1 cellular context compared by ENCODE assay signal in genomic region chr6:157613011-157613522, GRCh38.
A peak's percentile ranks its signal among the peaks of the same experiment; 100 is the strongest.
TF ChIP-seq lines count a peak whose summit lies in the region.

No MANE protein-coding gene starts in this region.

TF ChIP-seq in K562, 482 proteins besides CTCF, POLR2A, EP300 and RAD21 (continued from another document and continues in another):
- TF ChIP-seq NRF1 (conservative IDR thresholded peaks at IDR 0.05 in 1 of 2, IDR thresholded peaks at IDR 0.05 in 1 of 2) (0 out of 4 replicates have a peak, but pooled peaks of 1 of the 2 experiments have one; percentile 32), NR2C2 (CRISPR knock-in tag; IDR thresholded peaks at IDR 0.05) (no peak), NR2C2 (tag; IDR thresholded peaks at IDR 0.05) (peak; percentile 53; the same call in 1 of the 2 replicates), ZNF589 (CRISPR knock-in tag; IDR thresholded peaks at IDR 0.05; ENCODE audit: low read depth) (peak; percentile 95; the same call in 1 of the 2 replicates), CBFA2T3 (IDR thresholded peaks at IDR 0.05) (peak; percentile 34; the same call in 1 of the 2 replicates), KLF10 (CRISPR knock-in tag; IDR thresholded peaks at IDR 0.05) (no peak), CREB3L1 (IDR thresholded peaks at IDR 0.05; ENCODE audit: borderline replicate concordance, low read depth) (no peak), POLR2H (tag; IDR thresholded peaks at IDR 0.05; ENCODE audit: low read depth) (no peak), TCF7 (IDR thresholded peaks at IDR 0.05; ENCODE audit: borderline replicate concordance) (no peak), SNIP1 (IDR thresholded peaks at IDR 0.05; ENCODE audit: low read depth) (no peak), CHD7 (IDR thresholded peaks at IDR 0.05; ENCODE audit: low read depth, low read length) (no peak), RHOXF2B (CRISPR knock-in tag; conservative IDR thresholded peaks at IDR 0.05) (no peak), RB1 (IDR thresholded peaks at IDR 0.05; ENCODE audit: low read depth) (no peak), ZNF780A (CRISPR knock-in tag; IDR thresholded peaks at IDR 0.05) (no peak), NFRKB (IDR thresholded peaks at IDR 0.05; ENCODE audit: low read depth) (peak; percentile 50), CBX8 (IDR thresholded peaks at IDR 0.05; ENCODE audit: borderline replicate concordance, extremely low read depth, low read depth, low read length, poor library complexity, severe bottlenecking) (no peak), ZNF766 (CRISPR knock-in tag; conservative IDR thresholded peaks at IDR 0.05) (no peak), SRSF3 (IDR thresholded peaks at IDR 0.05; ENCODE audit: insufficient read depth, low read length) (no peak), ZNF76 (CRISPR knock-in tag; IDR thresholded peaks at IDR 0.05; ENCODE audit: borderline replicate concordance) (no peak), ZNF764 (CRISPR knock-in tag; IDR thresholded peaks at IDR 0.05; ENCODE audit: low read depth) (no peak), FIP1L1 (IDR thresholded peaks at IDR 0.05; ENCODE audit: low read depth, low read length, poor library complexity, severe bottlenecking) (no peak), ZBED1 (IDR thresholded peaks at IDR 0.05) (no peak), IRF1 (CRISPR knock-in tag; IDR thresholded peaks at IDR 0.05; ENCODE audit: borderline replicate concordance) (no peak), RAD51 (IDR thresholded peaks at IDR 0.05; ENCODE audit: borderline replicate concordance, low read depth) (peak; percentile 65), SRSF7 (optimal IDR thresholded peaks at IDR 0.05; ENCODE audit: low read depth, low read length) (no peak), NFE2 (IDR thresholded peaks at IDR 0.05; ENCODE audit: low read depth) (peak; percentile 41), JUNB (CRISPR knock-in tag; conservative IDR thresholded peaks at IDR 0.05) (peak; percentile 35; the same call in 1 of the 2 replicates), KLF6 (CRISPR knock-in tag; IDR thresholded peaks at IDR 0.05; ENCODE audit: borderline replicate concordance) (no peak), TFAM (CRISPR knock-in tag; conservative IDR thresholded peaks at IDR 0.05) (no peak), JUND (IDR thresholded peaks at IDR 0.05; ENCODE audit: borderline replicate concordance, low read depth, low read length) (peak; percentile 98), JUND (tag; IDR thresholded peaks at IDR 0.05; ENCODE audit: borderline replicate concordance, low read depth, low read length) (peak; percentile 96), ZNF586 (CRISPR knock-in tag; conservative IDR thresholded peaks at IDR 0.05) (no peak)
- TF ChIP-seq, protein P1, sequence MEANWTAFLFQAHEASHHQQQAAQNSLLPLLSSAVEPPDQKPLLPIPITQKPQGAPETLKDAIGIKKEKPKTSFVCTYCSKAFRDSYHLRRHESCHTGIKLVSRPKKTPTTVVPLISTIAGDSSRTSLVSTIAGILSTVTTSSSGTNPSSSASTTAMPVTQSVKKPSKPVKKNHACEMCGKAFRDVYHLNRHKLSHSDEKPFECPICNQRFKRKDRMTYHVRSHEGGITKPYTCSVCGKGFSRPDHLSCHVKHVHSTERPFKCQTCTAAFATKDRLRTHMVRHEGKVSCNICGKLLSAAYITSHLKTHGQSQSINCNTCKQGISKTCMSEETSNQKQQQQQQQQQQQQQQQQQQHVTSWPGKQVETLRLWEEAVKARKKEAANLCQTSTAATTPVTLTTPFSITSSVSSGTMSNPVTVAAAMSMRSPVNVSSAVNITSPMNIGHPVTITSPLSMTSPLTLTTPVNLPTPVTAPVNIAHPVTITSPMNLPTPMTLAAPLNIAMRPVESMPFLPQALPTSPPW (CRISPR knock-in tag; IDR thresholded peaks at IDR 0.05) = peak; percentile 52
- TF ChIP-seq, protein P2, sequence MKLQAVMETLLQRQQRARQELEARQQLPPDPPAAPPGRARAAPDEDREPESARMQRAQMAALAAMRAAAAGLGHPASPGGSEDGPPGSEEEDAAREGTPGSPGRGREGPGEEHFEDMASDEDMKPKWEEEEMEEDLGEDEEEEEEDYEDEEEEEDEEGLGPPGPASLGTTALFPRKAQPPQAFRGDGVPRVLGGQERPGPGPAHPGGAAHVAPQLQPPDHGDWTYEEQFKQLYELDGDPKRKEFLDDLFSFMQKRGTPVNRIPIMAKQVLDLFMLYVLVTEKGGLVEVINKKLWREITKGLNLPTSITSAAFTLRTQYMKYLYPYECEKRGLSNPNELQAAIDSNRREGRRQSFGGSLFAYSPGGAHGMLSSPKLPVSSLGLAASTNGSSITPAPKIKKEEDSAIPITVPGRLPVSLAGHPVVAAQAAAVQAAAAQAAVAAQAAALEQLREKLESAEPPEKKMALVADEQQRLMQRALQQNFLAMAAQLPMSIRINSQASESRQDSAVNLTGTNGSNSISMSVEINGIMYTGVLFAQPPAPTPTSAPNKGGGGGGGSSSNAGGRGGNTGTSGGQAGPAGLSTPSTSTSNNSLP (IDR thresholded peaks at IDR 0.05; ENCODE audit: borderline replicate concordance, low read depth, low read length) = peak; percentile 82; the same call in 1 of the 2 replicates
- TF ChIP-seq, protein P3, sequence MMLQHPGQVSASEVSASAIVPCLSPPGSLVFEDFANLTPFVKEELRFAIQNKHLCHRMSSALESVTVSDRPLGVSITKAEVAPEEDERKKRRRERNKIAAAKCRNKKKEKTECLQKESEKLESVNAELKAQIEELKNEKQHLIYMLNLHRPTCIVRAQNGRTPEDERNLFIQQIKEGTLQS (IDR thresholded peaks at IDR 0.05) = peak; percentile 99
- TF ChIP-seq, protein P3 (CRISPR knock-in tag; conservative IDR thresholded peaks at IDR 0.05) = peak; percentile 84; the same call in 1 of the 2 replicates
- TF ChIP-seq, protein P4, sequence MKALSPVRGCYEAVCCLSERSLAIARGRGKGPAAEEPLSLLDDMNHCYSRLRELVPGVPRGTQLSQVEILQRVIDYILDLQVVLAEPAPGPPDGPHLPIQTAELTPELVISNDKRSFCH (CRISPR knock-in tag; IDR thresholded peaks at IDR 0.05) = no peak
- TF ChIP-seq, protein P4 (tag; IDR thresholded peaks at IDR 0.05) = peak; percentile 62; the same call in 1 of the 2 replicates
- TF ChIP-seq, protein P5, sequence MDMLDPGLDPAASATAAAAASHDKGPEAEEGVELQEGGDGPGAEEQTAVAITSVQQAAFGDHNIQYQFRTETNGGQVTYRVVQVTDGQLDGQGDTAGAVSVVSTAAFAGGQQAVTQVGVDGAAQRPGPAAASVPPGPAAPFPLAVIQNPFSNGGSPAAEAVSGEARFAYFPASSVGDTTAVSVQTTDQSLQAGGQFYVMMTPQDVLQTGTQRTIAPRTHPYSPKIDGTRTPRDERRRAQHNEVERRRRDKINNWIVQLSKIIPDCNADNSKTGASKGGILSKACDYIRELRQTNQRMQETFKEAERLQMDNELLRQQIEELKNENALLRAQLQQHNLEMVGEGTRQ (CRISPR knock-in tag; IDR thresholded peaks at IDR 0.05) = peak; percentile 71
- TF ChIP-seq, protein P6, sequence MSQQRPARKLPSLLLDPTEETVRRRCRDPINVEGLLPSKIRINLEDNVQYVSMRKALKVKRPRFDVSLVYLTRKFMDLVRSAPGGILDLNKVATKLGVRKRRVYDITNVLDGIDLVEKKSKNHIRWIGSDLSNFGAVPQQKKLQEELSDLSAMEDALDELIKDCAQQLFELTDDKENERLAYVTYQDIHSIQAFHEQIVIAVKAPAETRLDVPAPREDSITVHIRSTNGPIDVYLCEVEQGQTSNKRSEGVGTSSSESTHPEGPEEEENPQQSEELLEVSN (IDR thresholded peaks at IDR 0.05; ENCODE audit: borderline replicate concordance in 1 of 2, extremely low read depth in 1 of 2, insufficient read depth in 1 of 2, insufficient read length in 1 of 2, low read depth in 1 of 2, low read length in 1 of 2, poor library complexity in 1 of 2, severe bottlenecking in 1 of 2) = peak in 1 of 2 experiments; percentile 32
- TF ChIP-seq, protein P7, sequence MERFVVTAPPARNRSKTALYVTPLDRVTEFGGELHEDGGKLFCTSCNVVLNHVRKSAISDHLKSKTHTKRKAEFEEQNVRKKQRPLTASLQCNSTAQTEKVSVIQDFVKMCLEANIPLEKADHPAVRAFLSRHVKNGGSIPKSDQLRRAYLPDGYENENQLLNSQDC (CRISPR knock-in tag; IDR thresholded peaks at IDR 0.05) = no peak
